ENCODE assay signal across 24 cellular contexts in the genomic region with DNA sequence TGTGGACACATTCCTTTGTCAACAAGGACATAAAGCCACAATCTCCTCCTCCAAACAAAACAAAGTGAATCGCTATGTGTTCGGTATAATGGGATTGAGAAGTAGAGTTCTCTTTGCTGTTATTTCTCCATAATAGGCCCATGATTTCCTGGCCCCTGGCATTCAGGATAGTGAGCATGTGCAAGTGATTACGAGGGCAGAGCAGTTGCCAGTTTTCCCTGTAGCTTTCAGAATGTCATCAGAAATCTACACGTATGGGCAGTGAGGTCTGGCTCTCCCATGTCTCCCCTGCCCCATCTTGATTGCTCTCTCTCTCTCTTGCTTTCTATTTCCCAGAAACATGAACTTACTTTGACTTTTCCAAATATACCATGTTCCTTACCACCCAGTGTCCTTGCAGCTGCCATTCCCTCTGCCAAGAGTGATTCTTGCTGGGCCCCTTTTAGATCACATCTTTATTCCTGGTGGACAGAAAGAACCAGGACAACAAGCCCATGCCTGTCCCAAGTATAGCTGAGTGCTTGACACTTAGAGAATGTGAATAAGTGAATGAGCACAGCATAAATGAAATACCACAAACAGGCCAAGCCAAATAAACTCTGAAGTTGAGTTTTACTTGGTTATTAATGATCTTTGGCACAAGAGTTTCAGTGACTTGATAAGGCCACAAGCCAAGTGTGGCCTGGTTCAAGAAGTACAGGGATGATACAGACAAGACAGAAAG.
"Had no signal": no experiment of that assay in that cellular context is flagged by ENCODE, and none has a peak within 500 bp of the region (broad histone marks: within the 10 kb centered on the region; RNA-seq: fewer than 3 reads in every experiment).

No MANE protein-coding gene starts in this region.

- H3K27me3 Mint-ChIP-seq: activated CD8-positive, alpha-beta memory T cell treated with anti-CD3 and anti-CD28 coated beads, Interleukin-2, amount 10 ng/mL, durations not matched to agents 7 days and 5 days; activated naive CD4-positive, alpha-beta T cell treated with anti-CD3 and anti-CD28 coated beads, Interleukin-2, amount 50 U/mL, for 24 hours had no signal

- DNase-seq: activated B cell treated with CpG ODN at 0.5 μM for 24 hours; activated CD4-positive, alpha-beta T cell treated with anti-CD3 and anti-CD28 coated beads, Interleukin-2, amount 50 U/mL, for 1 hour; activated CD8-positive, alpha-beta memory T cell treated with anti-CD3 and anti-CD28 coated beads, Interleukin-2, amount 10 ng/mL, durations not matched to agents 7 days and 5 days; activated CD8-positive, alpha-beta T cell treated with anti-CD3 and anti-CD28 coated beads, Interleukin-2, amount 10 ng/mL, durations not matched to agents 7 days and 5 days; activated naive CD8-positive, alpha-beta T cell treated with anti-CD3 and anti-CD28 coated beads, Interleukin-2, amount 50 U/mL, for 24 hours; activated T-cell treated with anti-CD3 and anti-CD28 coated beads, Interleukin-2, amount 50 U/mL, for 48 hours; amygdala; colonic mucosa; effector CD8-positive, alpha-beta T cell; foreskin melanocyte; heart right ventricle; kidney glomerular epithelial cell; left lung; natural killer cell; posterior cingulate gyrus; right cardiac atrium; spleen; stimulated activated naive CD8-positive, alpha-beta T cell treated with anti-CD3 and anti-CD28 coated beads, Interleukin-15, Interleukin-2, amounts not matched to agents 100 U/mL and 50 U/mL, for 24 hours; T-helper 2 cell; testis; transverse colon had no signal

- H3K9me3 Mint-ChIP-seq: activated naive CD8-positive, alpha-beta T cell treated with anti-CD3 and anti-CD28 coated beads, Interleukin-2, amount 50 U/mL, for 24 hours; activated T-helper 2 cell treated with anti-CD3 and anti-CD28 coated beads, Interferon-gamma antibody, Interleukin-2, Interleukin-4, amounts not matched to agents 10 μg/mL and 5 μg/mL and 100 μg/mL, durations not matched to agents 14 hours and 24 hours and 36 hours had no signal

- H3K4me3 ChIP-seq: colonic mucosa, heart right ventricle, left lung, lung, spleen, testis, transverse colon had no signal

- H3K27ac Mint-ChIP-seq: activated B cell treated with CpG ODN at 0.5 μM for 24 hours; activated CD8-positive, alpha-beta memory T cell treated with anti-CD3 and anti-CD28 coated beads, Interleukin-2, amount 10 ng/mL, durations not matched to agents 7 days and 5 days; activated CD8-positive, alpha-beta T cell treated with anti-CD3 and anti-CD28 coated beads, Interleukin-2, amount 10 ng/mL, durations not matched to agents 7 days and 5 days; activated naive CD4-positive, alpha-beta T cell treated with anti-CD3 and anti-CD28 coated beads, Interleukin-2, amount 50 U/mL, for 24 hours; activated naive CD8-positive, alpha-beta T cell treated with anti-CD3 and anti-CD28 coated beads, Interleukin-2, amount 50 U/mL, for 24 hours; activated T-helper 2 cell treated with anti-CD3 and anti-CD28 coated beads, Interferon-gamma antibody, Interleukin-2, Interleukin-4, amounts not matched to agents 10 μg/mL and 5 μg/mL and 100 μg/mL, durations not matched to agents 14 hours and 24 hours and 36 hours; natural killer cell had no signal

- H3K4me3 Mint-ChIP-seq: activated B cell treated with CpG ODN at 0.5 μM for 24 hours; activated CD8-positive, alpha-beta memory T cell treated with anti-CD3 and anti-CD28 coated beads, Interleukin-2, amount 10 ng/mL, durations not matched to agents 7 days and 5 days; activated CD8-positive, alpha-beta T cell treated with anti-CD3 and anti-CD28 coated beads, Interleukin-2, amount 10 ng/mL, durations not matched to agents 7 days and 5 days; activated naive CD4-positive, alpha-beta T cell treated with anti-CD3 and anti-CD28 coated beads, Interleukin-2, amount 50 U/mL, for 24 hours; activated naive CD8-positive, alpha-beta T cell treated with anti-CD3 and anti-CD28 coated beads, Interleukin-2, amount 50 U/mL, for 24 hours; natural killer cell had no signal

- H3K4me1 Mint-ChIP-seq: activated B cell treated with CpG ODN at 0.5 μM for 24 hours; activated CD8-positive, alpha-beta memory T cell treated with anti-CD3 and anti-CD28 coated beads, Interleukin-2, amount 10 ng/mL, durations not matched to agents 7 days and 5 days; activated naive CD4-positive, alpha-beta T cell treated with anti-CD3 and anti-CD28 coated beads, Interleukin-2, amount 50 U/mL, for 24 hours; activated naive CD8-positive, alpha-beta T cell treated with anti-CD3 and anti-CD28 coated beads, Interleukin-2, amount 50 U/mL, for 24 hours had no signal

- H3K36me3 Mint-ChIP-seq: activated CD8-positive, alpha-beta memory T cell treated with anti-CD3 and anti-CD28 coated beads, Interleukin-2, amount 10 ng/mL, durations not matched to agents 7 days and 5 days; activated naive CD4-positive, alpha-beta T cell treated with anti-CD3 and anti-CD28 coated beads, Interleukin-2, amount 50 U/mL, for 24 hours; natural killer cell had no signal
